ENCODE assay signal across 8 cellular contexts in genomic region chr18:34707670-34708069, GRCh38.
DNase-seq lines count a peak whose midpoint lies in the region; ATAC-seq lines count a peak whose summit lies in the region.

No MANE protein-coding gene starts in this region.

- peak; percentile 26 for DNase-seq in ELF-1 (ENCODE audit: low read depth, low spot score)
- DNase-seq in NCI-H345 (lab: John Stamatoyannopoulos, UW) = peak; percentile 87
- DNase-seq in dedifferentiated amniotic fluid mesenchymal stem cell (ENCODE audit: extremely low spot score) = peak; percentile 86
- no peak for DNase-seq in stimulated activated CD4-positive, alpha-beta T cell treated with anti-CD3 and anti-CD28 coated beads, Interleukin-4, amount 100 ng/mL, for 24 hours
- no peak for DNase-seq in activated naive CD4-positive, alpha-beta T cell treated with anti-CD3 and anti-CD28 coated beads, Interleukin-2, amount 10 ng/mL, durations not matched to agents 7 days and 5 days

- H3K36me3 Mint-ChIP-seq in activated naive CD4-positive, alpha-beta T cell treated with anti-CD3 and anti-CD28 coated beads, Interleukin-2, amount 10 ng/mL, durations not matched to agents 7 days and 5 days = no peaks in the 10 kb centered on the region

- no peaks in the 10 kb centered on the region for H3K9me3 ChIP-seq in muscle layer of duodenum (ENCODE audit: control insufficient read depth in 1 of 2, low read length in 2 of 2)

- no peak overlapping the region for H3K4me3 ChIP-seq in muscle layer of duodenum (ENCODE audit: low read depth in 1 of 2, low read length in 2 of 2)

- H3K27ac ChIP-seq in muscle layer of duodenum (ENCODE audit: low read length) = peak overlapping the region; percentile 76

- no peaks in the 10 kb centered on the region for H3K4me1 Mint-ChIP-seq in activated naive CD4-positive, alpha-beta T cell treated with anti-CD3 and anti-CD28 coated beads, Interleukin-2, amount 10 ng/mL, durations not matched to agents 7 days and 5 days

- no peak for ATAC-seq in HG03520 (IDR thresholded peaks at IDR 0.05; ENCODE audit: unreplicated experiment)
- no peak for ATAC-seq in activated CD4-positive, CD25-positive, alpha-beta regulatory T cell treated with anti-CD3 and anti-CD28 coated beads, Interleukin-2, amount 50 U/mL, for 24 hours

- CTCF ChIA-PET in activated naive CD4-positive, alpha-beta T cell treated with anti-CD3 and anti-CD28 coated beads, Interleukin-2, amount 10 ng/mL, durations not matched to agents 7 days and 5 days (lab: Charles Lee) = interaction anchor here (0.7 to 2.0 kb wide), 2 partner anchors 46 to 78 kb away, joined by 3 to 5 read pairs; no protein-coding TSS in a partner anchor

- peaks cover 0 to 13% of the 10 kb centered on the region in 2 donors for H3K4me1 ChIP-seq in muscle layer of duodenum (ENCODE audit: control insufficient read depth in 1 of 2, insufficient read depth in 2 of 2, low read length in 2 of 2)

- no peaks in the 10 kb centered on the region for H3K27me3 ChIP-seq in muscle layer of duodenum (ENCODE audit: low read depth, low read length)

- H3K36me3 ChIP-seq in muscle layer of duodenum (ENCODE audit: control insufficient read depth in 1 of 2, insufficient read depth in 2 of 2, low read length in 2 of 2) = no peaks in the 10 kb centered on the region

- H3K9me3 Mint-ChIP-seq in activated naive CD4-positive, alpha-beta T cell treated with anti-CD3 and anti-CD28 coated beads, Interleukin-2, amount 10 ng/mL, durations not matched to agents 7 days and 5 days = no peaks in the 10 kb centered on the region

- H3K27me3 Mint-ChIP-seq in activated naive CD4-positive, alpha-beta T cell treated with anti-CD3 and anti-CD28 coated beads, Interleukin-2, amount 10 ng/mL, durations not matched to agents 7 days and 5 days = peaks cover 5% of the 10 kb centered on the region

- no peak overlapping the region for H3K27ac Mint-ChIP-seq in activated naive CD4-positive, alpha-beta T cell treated with anti-CD3 and anti-CD28 coated beads, Interleukin-2, amount 10 ng/mL, durations not matched to agents 7 days and 5 days

- H3K4me3 Mint-ChIP-seq in activated naive CD4-positive, alpha-beta T cell treated with anti-CD3 and anti-CD28 coated beads, Interleukin-2, amount 10 ng/mL, durations not matched to agents 7 days and 5 days = no peak overlapping the region

Comparison
In these comparisons a context has a peak if more than half of its experiments do, and no peak if none do; other contexts are left out.
1. DNase-seq: peak in ELF-1 (single experiment), NCI-H345 (single experiment) and dedifferentiated amniotic fluid mesenchymal stem cell (single experiment); none in stimulated activated CD4-positive, alpha-beta T cell treated with anti-CD3 and anti-CD28 coated beads, Interleukin-4, amount 100 ng/mL, for 24 hours (single experiment) and activated naive CD4-positive, alpha-beta T cell treated with anti-CD3 and anti-CD28 coated beads, Interleukin-2, amount 10 ng/mL, durations not matched to agents 7 days and 5 days (single experiment).